ENCODE assay signal across 18 cellular contexts in the genomic region with DNA sequence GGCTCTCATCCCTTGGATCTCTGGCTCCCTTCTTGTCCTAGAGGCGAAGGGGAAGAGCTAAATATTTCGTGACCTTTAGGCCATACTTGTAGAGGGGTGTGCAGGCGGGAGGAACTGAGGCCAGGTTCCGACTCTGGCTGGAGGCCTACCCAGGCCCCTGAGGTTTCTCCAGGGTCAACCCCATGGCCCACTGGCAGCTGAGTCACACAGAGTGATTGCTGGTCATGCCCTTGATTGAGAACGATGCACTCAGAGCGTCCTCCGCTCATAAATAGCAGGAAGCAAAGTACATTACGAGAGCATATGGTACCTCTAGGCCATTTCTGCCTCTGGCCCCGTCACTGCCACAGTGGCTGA. TPM values are rescaled to one million over a fixed set of nuclear protein-coding genes. Genes with fewer than 3 reads are reported as not detected.
DNase-seq lines count a peak whose midpoint lies in the region; ATAC-seq, FAIRE-seq and TF ChIP-seq lines count a peak whose summit lies in the region.
"Had no signal": no experiment of that assay in that cellular context is flagged by ENCODE, and none has a peak within 500 bp of the region (broad histone marks: within the 10 kb centered on the region; RNA-seq: fewer than 3 reads in every experiment).

No MANE protein-coding gene starts in this region.

- no peak for FAIRE-seq in GM19239 (lab: Jason Lieb, UNC)
- FAIRE-seq: G401.6, GM12891 had no signal

- H3K4me3 Mint-ChIP-seq in chondrocyte (ENCODE audit: unreplicated experiment): no peak overlapping the region
- H3K4me3 Mint-ChIP-seq: CD4-positive, alpha-beta T cell; GM23338 had no signal

- ATAC-seq in Right ventricle myocardium inferior (no peak), upper lobe of right lung (no peak)
- ATAC-seq: GM23338 had no signal

- no peaks in the 10 kb centered on the region for H3K79me2 ChIP-seq in osteoblast (ENCODE audit: insufficient read depth, low read length)

- no peaks in the 10 kb centered on the region for H4K20me1 ChIP-seq in osteoblast (ENCODE audit: insufficient read depth, low read length)

- no peak overlapping the region for H3K4me3 ChIP-seq in osteoblast (ENCODE audit: insufficient read depth, low read length)
- no peak overlapping the region for H3K4me3 ChIP-seq in upper lobe of right lung
- H3K4me3 ChIP-seq: BLaER1 treated with 17β-estradiol and CSF1 and Interleukin-3, amounts not matched to agents 10 nM and 100 nM; GM23338 had no signal

- no peak overlapping the region for H2AFZ ChIP-seq in osteoblast (ENCODE audit: low read length)
- H2AFZ ChIP-seq: GM23338 had no signal

- H3K9me3 ChIP-seq in osteoblast (ENCODE audit: low read depth, low read length): no peaks in the 10 kb centered on the region
- no peaks in the 10 kb centered on the region for H3K9me3 ChIP-seq in upper lobe of right lung

- H3K27ac ChIP-seq in osteoblast (ENCODE audit: low read depth, low read length): no peak overlapping the region
- H3K27ac ChIP-seq in upper lobe of right lung: no peak overlapping the region
- H3K27ac ChIP-seq: BLaER1 treated with 17β-estradiol and CSF1 and Interleukin-3, amounts not matched to agents 10 nM and 100 nM had no signal

- no peak for TF ChIP-seq CTCF in chondrocyte (IDR thresholded peaks at IDR 0.05)
- no peak for TF ChIP-seq CTCF in osteoblast (IDR thresholded peaks at IDR 0.05; ENCODE audit: extremely low read depth, low read depth, low read length)
- no peak for TF ChIP-seq CTCF in upper lobe of right lung (IDR thresholded peaks at IDR 0.05)

- H3K27me3 ChIP-seq in osteoblast (ENCODE audit: insufficient read depth, low read length): no peaks in the 10 kb centered on the region
- no peaks in the 10 kb centered on the region for H3K27me3 ChIP-seq in upper lobe of right lung

- DNase-seq in Right ventricle myocardium inferior (ENCODE audit: missing footprints): peak; percentile 22
- DNase-seq in cardiac septum (ENCODE audit: low spot score): no peak
- DNase-seq in chondrocyte (ENCODE audit: low spot score): peak; percentile 25
- DNase-seq in osteoblast (ENCODE audit: insufficient read length, low spot score, missing footprints): peak; percentile 32
- DNase-seq in upper lobe of right lung: peak; percentile 36
- DNase-seq in GM19239 (ENCODE audit: insufficient read length, low spot score): no peak
- no peak for DNase-seq in NCI-H2107 treated with DMSO at 0.1 percent for 48 hours (lab: John Stamatoyannopoulos, UW; ENCODE audit: unreplicated experiment)
- DNase-seq: 8988T; Calu3; CD4-positive, alpha-beta T cell; DMS 273 treated with DMSO at 0.1 percent for 48 hours; EL; H7 had no signal

- H3K4me1 ChIP-seq in osteoblast (ENCODE audit: insufficient read depth, low read length) (no peaks in the 10 kb centered on the region), upper lobe of right lung (no peaks in the 10 kb centered on the region)

- no peak overlapping the region for H3K27ac Mint-ChIP-seq in chondrocyte (ENCODE audit: unreplicated experiment)
- H3K27ac Mint-ChIP-seq: CD4-positive, alpha-beta T cell; GM23338 had no signal

- no peaks in the 10 kb centered on the region for H3K36me3 ChIP-seq in osteoblast (ENCODE audit: insufficient read depth, low read length)
- H3K36me3 ChIP-seq in upper lobe of right lung: no peaks in the 10 kb centered on the region
- H3K36me3 ChIP-seq: BLaER1 treated with 17β-estradiol and CSF1 and Interleukin-3, amounts not matched to agents 10 nM and 100 nM had no signal

- no peaks in the 10 kb centered on the region for H3K36me3 Mint-ChIP-seq in chondrocyte (ENCODE audit: low read depth)

- H3K9me3 Mint-ChIP-seq in chondrocyte (ENCODE audit: low read depth): peaks cover 16% of the 10 kb centered on the region
- H3K9me3 Mint-ChIP-seq: CD4-positive, alpha-beta T cell; GM23338 had no signal

- intact Hi-C loops in Right ventricle myocardium inferior (cut with DNase I): no loop called here
- intact Hi-C loops in cardiac septum (cut with DNase I): no loop called here
- intact Hi-C loops in upper lobe of right lung (cut with DNase I): no loop called here

- H3K27me3 Mint-ChIP-seq in chondrocyte (ENCODE audit: low read depth): peaks cover 18% of the 10 kb centered on the region

- H3K4me2 ChIP-seq in osteoblast (ENCODE audit: insufficient read depth, low read length): no peak overlapping the region
- H3K4me2 ChIP-seq: BLaER1 treated with 17β-estradiol and CSF1 and Interleukin-3, amounts not matched to agents 10 nM and 100 nM; GM23338 had no signal

- no peaks in the 10 kb centered on the region for H3K4me1 Mint-ChIP-seq in chondrocyte (ENCODE audit: low read depth)
- H3K4me1 Mint-ChIP-seq: GM23338 had no signal

RNA-seq across cellular contexts. Expression of a gene that starts 32.7 kb away (rescaled TPM):
- total RNA-seq in Right ventricle myocardium inferior (5.7 TPM), cardiac septum (5.3 TPM), chondrocyte (not detected in 3 replicates), osteoblast (not detected in 2 replicates), upper lobe of right lung (63.0 TPM)
- total RNA-seq: Calu3, GM23338, H7, HT1080 had no signal

Comparison
In these comparisons a context has a peak if more than half of its experiments do, and no peak if none do; other contexts are left out.
1. DNase-seq: peak in Right ventricle myocardium inferior (single experiment), chondrocyte (single experiment), osteoblast (single experiment) and upper lobe of right lung (single experiment); none in cardiac septum (single experiment), GM19239 (single experiment) and NCI-H2107 treated with DMSO at 0.1 percent for 48 hours (single experiment).